Comparison of ENCODE assay signal across 1 cellular context in genomic region chr17:41793749-41794602, GRCh38.
TF ChIP-seq lines count a peak whose summit lies in the region.

No MANE protein-coding gene starts in this region.

TF ChIP-seq in HepG2, 621 proteins besides CTCF, POLR2A, EP300 and RAD21 (continued from another document and continues in another):
- TF ChIP-seq PAXIP1 (CRISPR knock-in tag; conservative IDR thresholded peaks at IDR 0.05) (peak; percentile 79), ZSCAN9 (CRISPR knock-in tag; IDR thresholded peaks at IDR 0.05; ENCODE audit: borderline replicate concordance) (no peak), ZNF747 (CRISPR knock-in tag; IDR thresholded peaks at IDR 0.05; ENCODE audit: borderline replicate concordance) (peak; percentile 41; the same call in 1 of the 2 replicates), CREM (IDR thresholded peaks at IDR 0.05) (peak; percentile 40; the same call in 1 of the 2 replicates), CREM (CRISPR knock-in tag; IDR thresholded peaks at IDR 0.05) (no peak), MAZ (IDR thresholded peaks at IDR 0.05; ENCODE audit: borderline replicate concordance, low read depth, low read length) (0 out of 2 replicates have a peak, but pooled peaks have one; percentile 22), MAZ (CRISPR knock-in tag; IDR thresholded peaks at IDR 0.05; ENCODE audit: low read depth) (no peak), ARID5B (CRISPR knock-in tag; IDR thresholded peaks at IDR 0.05) (peak; percentile 69), HDAC2 (CRISPR knock-in tag; IDR thresholded peaks at IDR 0.05) (peak; percentile 31; the same call in 1 of the 2 replicates), GTF3A (CRISPR knock-in tag; conservative IDR thresholded peaks at IDR 0.05) (no peak), ATF4 (CRISPR knock-in tag; IDR thresholded peaks at IDR 0.05) (peak in 1 of 2 experiments; percentile 58; a peak in 2 of 4 replicates), HNF4A (CRISPR knock-in tag; IDR thresholded peaks at IDR 0.05) (peak; percentile 80), ZNF746 (CRISPR knock-in tag; IDR thresholded peaks at IDR 0.05) (peak; percentile 28; the same call in 1 of the 2 replicates), HOXD1 (CRISPR knock-in tag; IDR thresholded peaks at IDR 0.05) (no peak), BORCS8-MEF2B (CRISPR knock-in tag; IDR thresholded peaks at IDR 0.05) (0 out of 2 replicates have a peak, but pooled peaks have one; percentile 11), ZGPAT (CRISPR knock-in tag; IDR thresholded peaks at IDR 0.05) (no peak), ZNF629 (CRISPR knock-in tag; conservative IDR thresholded peaks at IDR 0.05) (no peak), HNF1B (CRISPR knock-in tag; IDR thresholded peaks at IDR 0.05) (0 out of 2 replicates have a peak, but pooled peaks have one; percentile 13), PATZ1 (CRISPR knock-in tag; IDR thresholded peaks at IDR 0.05) (peak; percentile 57), ZBTB14 (CRISPR knock-in tag; IDR thresholded peaks at IDR 0.05) (no peak), HMGXB3 (CRISPR knock-in tag; IDR thresholded peaks at IDR 0.05; ENCODE audit: borderline replicate concordance) (0 out of 2 replicates have a peak, but pooled peaks have one; percentile 12), SRF (IDR thresholded peaks at IDR 0.05; ENCODE audit: low read depth, low read length) (no peak), CENPT (CRISPR knock-in tag; IDR thresholded peaks at IDR 0.05; ENCODE audit: low read depth) (no peak), NR2F6 (IDR thresholded peaks at IDR 0.05) (no peak), NR2F6 (CRISPR knock-in tag; IDR thresholded peaks at IDR 0.05) (0 out of 2 replicates have a peak, but pooled peaks have one; percentile 24), ESRRA (CRISPR knock-in tag; IDR thresholded peaks at IDR 0.05; ENCODE audit: low read depth) (peak; percentile 13; the same call in 1 of the 2 replicates), ZMAT3 (CRISPR knock-in tag; conservative IDR thresholded peaks at IDR 0.05) (0 out of 2 replicates have a peak, but pooled peaks have one; percentile 57), ZNF333 (CRISPR knock-in tag; IDR thresholded peaks at IDR 0.05; ENCODE audit: borderline replicate concordance) (no peak), NRL (CRISPR knock-in tag; IDR thresholded peaks at IDR 0.05; ENCODE audit: borderline replicate concordance) (peak; percentile 67; the same call in 1 of the 2 replicates), ZNF784 (CRISPR knock-in tag; IDR thresholded peaks at IDR 0.05; ENCODE audit: borderline replicate concordance) (0 out of 2 replicates have a peak, but pooled peaks have one; percentile 5)
